In the genomic region with DNA sequence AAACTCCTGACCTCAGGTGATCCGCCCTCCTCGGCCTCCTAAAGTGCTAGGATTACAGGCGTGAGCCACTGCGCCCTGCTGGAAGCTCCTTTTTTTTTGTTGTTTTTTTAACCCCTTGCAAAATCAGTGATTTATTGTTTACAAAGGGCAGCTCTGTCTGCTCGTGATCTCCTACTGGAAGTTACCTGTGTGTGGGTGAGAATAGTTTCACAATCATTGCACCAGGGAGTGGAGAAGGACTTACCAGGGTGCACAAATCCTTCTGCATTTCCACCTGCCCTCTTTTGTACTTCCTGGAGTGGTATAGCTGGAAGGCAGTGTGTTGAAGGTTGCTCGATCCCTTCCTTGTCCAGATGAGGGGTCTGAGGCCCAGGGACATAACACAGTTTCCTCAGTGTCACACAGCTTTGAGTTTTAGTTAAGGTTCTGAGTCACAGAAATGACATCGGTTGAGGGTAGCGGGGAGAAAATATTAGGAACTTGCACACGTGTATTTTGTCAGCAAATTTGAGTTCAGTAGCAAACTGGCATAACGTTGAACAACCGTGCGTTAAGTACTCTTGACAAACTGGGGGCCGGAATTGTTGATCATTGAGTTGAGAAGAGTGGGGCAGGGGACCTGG, we compare ENCODE assay signal across 1 cellular context.
TF ChIP-seq lines count a peak whose summit lies in the region.

No MANE protein-coding gene starts in this region.

TF ChIP-seq in HepG2, 621 proteins besides CTCF, POLR2A, EP300 and RAD21 (continued from another document and continues in another):
- TF ChIP-seq, protein P1, sequence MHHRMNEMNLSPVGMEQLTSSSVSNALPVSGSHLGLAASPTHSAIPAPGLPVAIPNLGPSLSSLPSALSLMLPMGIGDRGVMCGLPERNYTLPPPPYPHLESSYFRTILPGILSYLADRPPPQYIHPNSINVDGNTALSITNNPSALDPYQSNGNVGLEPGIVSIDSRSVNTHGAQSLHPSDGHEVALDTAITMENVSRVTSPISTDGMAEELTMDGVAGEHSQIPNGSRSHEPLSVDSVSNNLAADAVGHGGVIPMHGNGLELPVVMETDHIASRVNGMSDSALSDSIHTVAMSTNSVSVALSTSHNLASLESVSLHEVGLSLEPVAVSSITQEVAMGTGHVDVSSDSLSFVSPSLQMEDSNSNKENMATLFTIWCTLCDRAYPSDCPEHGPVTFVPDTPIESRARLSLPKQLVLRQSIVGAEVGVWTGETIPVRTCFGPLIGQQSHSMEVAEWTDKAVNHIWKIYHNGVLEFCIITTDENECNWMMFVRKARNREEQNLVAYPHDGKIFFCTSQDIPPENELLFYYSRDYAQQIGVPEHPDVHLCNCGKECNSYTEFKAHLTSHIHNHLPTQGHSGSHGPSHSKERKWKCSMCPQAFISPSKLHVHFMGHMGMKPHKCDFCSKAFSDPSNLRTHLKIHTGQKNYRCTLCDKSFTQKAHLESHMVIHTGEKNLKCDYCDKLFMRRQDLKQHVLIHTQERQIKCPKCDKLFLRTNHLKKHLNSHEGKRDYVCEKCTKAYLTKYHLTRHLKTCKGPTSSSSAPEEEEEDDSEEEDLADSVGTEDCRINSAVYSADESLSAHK (CRISPR knock-in tag; IDR thresholded peaks at IDR 0.05; ENCODE audit: borderline replicate concordance): no peak
- TF ChIP-seq GZF1 (CRISPR knock-in tag; IDR thresholded peaks at IDR 0.05) (no peak), ZNF296 (CRISPR knock-in tag; conservative IDR thresholded peaks at IDR 0.05) (no peak), ZNF572 (CRISPR knock-in tag; IDR thresholded peaks at IDR 0.05) (no peak), NR2F6 (IDR thresholded peaks at IDR 0.05) (peak; percentile 68), NR2F6 (CRISPR knock-in tag; IDR thresholded peaks at IDR 0.05) (peak; percentile 79), ELK4 (CRISPR knock-in tag; IDR thresholded peaks at IDR 0.05; ENCODE audit: borderline replicate concordance) (no peak), MTA3 (CRISPR knock-in tag; IDR thresholded peaks at IDR 0.05) (no peak), CBFB (CRISPR knock-in tag; IDR thresholded peaks at IDR 0.05) (no peak), NFYC (CRISPR knock-in tag; IDR thresholded peaks at IDR 0.05) (no peak), NCOA2 (CRISPR knock-in tag; IDR thresholded peaks at IDR 0.05) (peak; percentile 71), FOXO4 (CRISPR knock-in tag; conservative IDR thresholded peaks at IDR 0.05) (no peak), E2F2 (CRISPR knock-in tag; IDR thresholded peaks at IDR 0.05; ENCODE audit: borderline replicate concordance) (no peak), SMC3 (IDR thresholded peaks at IDR 0.05; ENCODE audit: low read length) (no peak), KMT2A (CRISPR knock-in tag; IDR thresholded peaks at IDR 0.05) (0 out of 2 replicates have a peak, but pooled peaks have one; percentile 33), SPEN (CRISPR knock-in tag; IDR thresholded peaks at IDR 0.05; ENCODE audit: low read depth) (no peak; the same call in 1 of the 2 replicates), ZNF605 (CRISPR knock-in tag; IDR thresholded peaks at IDR 0.05) (0 out of 2 replicates have a peak, but pooled peaks have one; percentile 31), MED1 (CRISPR knock-in tag; IDR thresholded peaks at IDR 0.05) (0 out of 2 replicates have a peak, but pooled peaks have one; percentile 40), STAT6 (CRISPR knock-in tag; IDR thresholded peaks at IDR 0.05; ENCODE audit: borderline replicate concordance) (no peak), ZNF362 (CRISPR knock-in tag; IDR thresholded peaks at IDR 0.05; ENCODE audit: borderline replicate concordance) (peak; percentile 91), ZNF841 (CRISPR knock-in tag; IDR thresholded peaks at IDR 0.05; ENCODE audit: borderline replicate concordance) (no peak), ATM (IDR thresholded peaks at IDR 0.05; ENCODE audit: borderline replicate concordance) (no peak), MIER2 (CRISPR knock-in tag; IDR thresholded peaks at IDR 0.05) (no peak), ZNF747 (CRISPR knock-in tag; IDR thresholded peaks at IDR 0.05; ENCODE audit: borderline replicate concordance) (no peak), HNRNPUL1 (IDR thresholded peaks at IDR 0.05; ENCODE audit: low read depth, low read length) (no peak), TOE1 (CRISPR knock-in tag; IDR thresholded peaks at IDR 0.05) (no peak), ZNF629 (CRISPR knock-in tag; conservative IDR thresholded peaks at IDR 0.05) (no peak), REXO4 (CRISPR knock-in tag; IDR thresholded peaks at IDR 0.05; ENCODE audit: borderline replicate concordance) (no peak), ZNF678 (CRISPR knock-in tag; IDR thresholded peaks at IDR 0.05) (no peak), ZBTB42 (CRISPR knock-in tag; IDR thresholded peaks at IDR 0.05) (no peak), ZNF180 (CRISPR knock-in tag; IDR thresholded peaks at IDR 0.05; ENCODE audit: borderline replicate concordance, low read depth) (no peak), ZNF441 (CRISPR knock-in tag; IDR thresholded peaks at IDR 0.05; ENCODE audit: borderline replicate concordance) (no peak), ZNF337 (CRISPR knock-in tag; IDR thresholded peaks at IDR 0.05; ENCODE audit: borderline replicate concordance, low read depth) (no peak), HMG20A (CRISPR knock-in tag; IDR thresholded peaks at IDR 0.05; ENCODE audit: borderline replicate concordance) (peak; percentile 74; the same call in 1 of the 2 replicates), ZNF644 (CRISPR knock-in tag; IDR thresholded peaks at IDR 0.05; ENCODE audit: low read depth) (no peak), ZEB1 (IDR thresholded peaks at IDR 0.05; ENCODE audit: insufficient replicate concordance, low read depth) (peak; percentile 62), PTBP1 (IDR thresholded peaks at IDR 0.05; ENCODE audit: low read depth, low read length, poor library complexity, severe bottlenecking) (no peak), MEIS1 (CRISPR knock-in tag; IDR thresholded peaks at IDR 0.05; ENCODE audit: borderline replicate concordance) (no peak), ZNF20 (CRISPR knock-in tag; IDR thresholded peaks at IDR 0.05) (no peak), ZNF589 (CRISPR knock-in tag; conservative IDR thresholded peaks at IDR 0.05) (no peak), ETV6 (CRISPR knock-in tag; conservative IDR thresholded peaks at IDR 0.05) (no peak), ZNF652 (CRISPR knock-in tag; IDR thresholded peaks at IDR 0.05; ENCODE audit: borderline replicate concordance, low read depth) (peak; percentile 95), RCOR2 (CRISPR knock-in tag; IDR thresholded peaks at IDR 0.05) (0 out of 2 replicates have a peak, but pooled peaks have one; percentile 53), SOX5 (CRISPR knock-in tag; IDR thresholded peaks at IDR 0.05; ENCODE audit: borderline replicate concordance) (peak; percentile 79; the same call in 1 of the 2 replicates), SAP130 (CRISPR knock-in tag; IDR thresholded peaks at IDR 0.05; ENCODE audit: low read depth) (peak; percentile 47; the same call in 1 of the 2 replicates), ARNT2 (CRISPR knock-in tag; IDR thresholded peaks at IDR 0.05; ENCODE audit: low read depth) (no peak), ZNF335 (CRISPR knock-in tag; IDR thresholded peaks at IDR 0.05) (no peak), AHR (CRISPR knock-in tag; IDR thresholded peaks at IDR 0.05) (no peak), PHB2 (IDR thresholded peaks at IDR 0.05; ENCODE audit: partially characterized antibody) (no peak)
- TF ChIP-seq, protein P2, sequence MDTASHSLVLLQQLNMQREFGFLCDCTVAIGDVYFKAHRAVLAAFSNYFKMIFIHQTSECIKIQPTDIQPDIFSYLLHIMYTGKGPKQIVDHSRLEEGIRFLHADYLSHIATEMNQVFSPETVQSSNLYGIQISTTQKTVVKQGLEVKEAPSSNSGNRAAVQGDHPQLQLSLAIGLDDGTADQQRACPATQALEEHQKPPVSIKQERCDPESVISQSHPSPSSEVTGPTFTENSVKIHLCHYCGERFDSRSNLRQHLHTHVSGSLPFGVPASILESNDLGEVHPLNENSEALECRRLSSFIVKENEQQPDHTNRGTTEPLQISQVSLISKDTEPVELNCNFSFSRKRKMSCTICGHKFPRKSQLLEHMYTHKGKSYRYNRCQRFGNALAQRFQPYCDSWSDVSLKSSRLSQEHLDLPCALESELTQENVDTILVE (CRISPR knock-in tag; IDR thresholded peaks at IDR 0.05): no peak
- TF ChIP-seq, protein P3, sequence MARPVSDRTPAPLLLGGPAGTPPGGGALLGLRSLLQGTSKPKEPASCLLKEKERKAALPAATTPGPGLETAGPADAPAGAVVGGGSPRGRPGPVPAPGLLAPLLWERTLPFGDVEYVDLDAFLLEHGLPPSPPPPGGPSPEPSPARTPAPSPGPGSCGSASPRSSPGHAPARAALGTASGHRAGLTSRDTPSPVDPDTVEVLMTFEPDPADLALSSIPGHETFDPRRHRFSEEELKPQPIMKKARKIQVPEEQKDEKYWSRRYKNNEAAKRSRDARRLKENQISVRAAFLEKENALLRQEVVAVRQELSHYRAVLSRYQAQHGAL (CRISPR knock-in tag; IDR thresholded peaks at IDR 0.05; ENCODE audit: not compliant biosample characterization): no peak
- TF ChIP-seq, protein P4, sequence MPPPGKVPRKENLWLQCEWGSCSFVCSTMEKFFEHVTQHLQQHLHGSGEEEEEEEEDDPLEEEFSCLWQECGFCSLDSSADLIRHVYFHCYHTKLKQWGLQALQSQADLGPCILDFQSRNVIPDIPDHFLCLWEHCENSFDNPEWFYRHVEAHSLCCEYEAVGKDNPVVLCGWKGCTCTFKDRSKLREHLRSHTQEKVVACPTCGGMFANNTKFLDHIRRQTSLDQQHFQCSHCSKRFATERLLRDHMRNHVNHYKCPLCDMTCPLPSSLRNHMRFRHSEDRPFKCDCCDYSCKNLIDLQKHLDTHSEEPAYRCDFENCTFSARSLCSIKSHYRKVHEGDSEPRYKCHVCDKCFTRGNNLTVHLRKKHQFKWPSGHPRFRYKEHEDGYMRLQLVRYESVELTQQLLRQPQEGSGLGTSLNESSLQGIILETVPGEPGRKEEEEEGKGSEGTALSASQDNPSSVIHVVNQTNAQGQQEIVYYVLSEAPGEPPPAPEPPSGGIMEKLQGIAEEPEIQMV (CRISPR knock-in tag; IDR thresholded peaks at IDR 0.05; ENCODE audit: low read depth): no peak
- TF ChIP-seq, protein P5, sequence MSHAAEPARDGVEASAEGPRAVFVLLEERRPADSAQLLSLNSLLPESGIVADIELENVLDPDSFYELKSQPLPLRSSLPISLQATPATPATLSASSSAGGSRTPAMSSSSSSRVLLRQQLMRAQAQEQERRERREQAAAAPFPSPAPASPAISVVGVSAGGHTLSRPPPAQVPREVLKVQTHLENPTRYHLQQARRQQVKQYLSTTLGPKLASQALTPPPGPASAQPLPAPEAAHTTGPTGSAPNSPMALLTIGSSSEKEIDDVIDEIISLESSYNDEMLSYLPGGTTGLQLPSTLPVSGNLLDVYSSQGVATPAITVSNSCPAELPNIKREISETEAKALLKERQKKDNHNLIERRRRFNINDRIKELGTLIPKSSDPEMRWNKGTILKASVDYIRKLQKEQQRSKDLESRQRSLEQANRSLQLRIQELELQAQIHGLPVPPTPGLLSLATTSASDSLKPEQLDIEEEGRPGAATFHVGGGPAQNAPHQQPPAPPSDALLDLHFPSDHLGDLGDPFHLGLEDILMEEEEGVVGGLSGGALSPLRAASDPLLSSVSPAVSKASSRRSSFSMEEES (CRISPR knock-in tag; IDR thresholded peaks at IDR 0.05): peak; percentile 91
